In the genomic region with DNA sequence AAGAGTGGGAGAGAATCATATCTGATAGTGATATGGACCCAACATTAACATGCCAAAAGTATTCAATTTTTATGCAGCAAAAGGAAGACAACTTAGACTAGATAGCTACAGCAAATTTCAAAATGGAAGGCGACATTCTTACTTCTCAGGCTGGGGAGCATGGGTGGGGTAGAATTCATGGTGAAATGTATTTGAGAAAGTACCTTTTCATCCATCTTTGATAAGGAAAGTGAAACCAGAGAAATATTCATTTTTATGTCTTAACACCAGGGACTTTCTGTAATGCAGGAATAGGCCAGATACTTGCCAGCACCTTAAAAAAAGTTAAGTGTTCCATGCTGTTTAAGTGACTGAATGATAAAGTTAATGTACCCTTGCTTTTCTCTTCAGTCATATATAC, we compare ENCODE assay signal across 10 cellular contexts. TPM values are rescaled to one million over a fixed set of nuclear protein-coding genes. Genes with fewer than 3 reads are reported as not detected.
DNase-seq lines count a peak whose midpoint lies in the region; ATAC-seq and TF ChIP-seq lines count a peak whose summit lies in the region.
"Had no signal": no experiment of that assay in that cellular context is flagged by ENCODE, and none has a peak within 500 bp of the region (broad histone marks: within the 10 kb centered on the region; RNA-seq: fewer than 3 reads in every experiment).

No MANE protein-coding gene starts in this region.

- H3K36me3 Mint-ChIP-seq in effector memory CD8-positive, alpha-beta T cell (ENCODE audit: insufficient read depth): peaks cover 90% of the 10 kb centered on the region

- 90 to 95% (median 93%) methylated on average over 1 of the region's 1 CpG for WGBS in heart left ventricle, 4 donors
- WGBS in thyroid gland, 2 donors: 100% methylated on average over 1 of the region's 1 CpG

- H3K4me3 Mint-ChIP-seq in effector memory CD8-positive, alpha-beta T cell: peak overlapping the region; percentile 98 to 99

- ATAC-seq in heart left ventricle: no peak
- no peak for ATAC-seq in left ventricle myocardium superior
- peak; percentile 38 for ATAC-seq in effector memory CD8-positive, alpha-beta T cell (replicated peaks)

- H3K27me3 Mint-ChIP-seq in effector memory CD8-positive, alpha-beta T cell: no peaks in the 10 kb centered on the region

- TF ChIP-seq CTCF in heart left ventricle (IDR thresholded peaks at IDR 0.05): no peak
- no peak for TF ChIP-seq CTCF in thyroid gland (IDR thresholded peaks at IDR 0.05)

- H3K36me3 ChIP-seq in heart left ventricle (no peaks in the 10 kb centered on the region), thyroid gland (no peaks in the 10 kb centered on the region)
- H3K36me3 ChIP-seq: sigmoid colon had no signal

- intact Hi-C loops in heart left ventricle (cut with DNase I) (loop anchor here in 8 of 10 donors (5.0 to 10.0 kb wide), 7 partner anchors 50 to 527 kb away; no protein-coding TSS in a partner anchor), left ventricle myocardium superior (cut with micrococcal nuclease) (loop anchor here (10.0 kb wide), 1 partner anchor 147 kb away; no protein-coding TSS in a partner anchor), thyroid gland (cut with DNase I) (no loop called here)

- no peaks in the 10 kb centered on the region for H3K9me3 ChIP-seq in heart left ventricle
- H3K9me3 ChIP-seq in thyroid gland: no peaks in the 10 kb centered on the region
- H3K9me3 ChIP-seq: sigmoid colon had no signal

- H3K27ac ChIP-seq in heart left ventricle: peak overlapping the region in 11 of 12 donors; percentile 21 to 99 (median 62)
- H3K27ac ChIP-seq in thyroid gland: peak overlapping the region in 2 of 3 donors; percentile 27 to 30
- H3K27ac ChIP-seq: sigmoid colon had no signal

- peaks cover 62 to 79% of the 10 kb centered on the region in 2 donors for H3K4me1 Mint-ChIP-seq in effector memory CD8-positive, alpha-beta T cell (ENCODE audit: low read depth in 2 of 2)

- DNase-seq in heart left ventricle: no peak
- no peak for DNase-seq in left ventricle myocardium superior
- DNase-seq in OCI-M1 (lab: John Stamatoyannopoulos, UW): peak; percentile 58
- DNase-seq in effector memory CD8-positive, alpha-beta T cell: no peak
- DNase-seq in thyroid gland: no peak
- DNase-seq in COR-L47 (lab: John Stamatoyannopoulos, UW): no peak
- no peak for DNase-seq in NCI-H2107 (lab: John Stamatoyannopoulos, UW)
- no peak for DNase-seq in DMS153 (lab: John Stamatoyannopoulos, UW)
- DNase-seq: NCI-H1436, sigmoid colon had no signal

- no peak overlapping the region for H3K4me3 ChIP-seq in heart left ventricle
- no peak overlapping the region for H3K4me3 ChIP-seq in thyroid gland (replicated peaks in 1 of 3)
- H3K4me3 ChIP-seq: sigmoid colon had no signal

- H3K27me3 ChIP-seq in heart left ventricle (no peaks in the 10 kb centered on the region), thyroid gland (no peaks in the 10 kb centered on the region)
- H3K27me3 ChIP-seq: sigmoid colon had no signal

- TF ChIP-seq POLR2A in heart left ventricle (IDR thresholded peaks at IDR 0.05): no peak
- no peak for TF ChIP-seq POLR2A in thyroid gland (IDR thresholded peaks at IDR 0.05)

- H3K27ac Mint-ChIP-seq in effector memory CD8-positive, alpha-beta T cell: peak overlapping the region; percentile 45 to 99

- no peaks in the 10 kb centered on the region for H3K9me3 Mint-ChIP-seq in effector memory CD8-positive, alpha-beta T cell

- peaks cover 6 to 71% (median 61%) of the 10 kb centered on the region in 12 donors for H3K4me1 ChIP-seq in heart left ventricle
- peaks cover 38 to 47% of the 10 kb centered on the region in 2 donors for H3K4me1 ChIP-seq in thyroid gland

RNA-seq across cellular contexts. Expression of a gene that starts 13.4 kb away (rescaled TPM):
- total RNA-seq in heart left ventricle: 100 to 1,000 TPM in 1 of 9 donors, 10 to 100 TPM in 8; 20.5 to 120 (median 58.3) TPM
- polyA plus RNA-seq in heart left ventricle: 10 to 100 TPM; 23.5 to 25.1 TPM
- 74.6 TPM for total RNA-seq in left ventricle myocardium superior
- 10 to 100 TPM; 21.9 to 28.1 (median 24.3) TPM for total RNA-seq in thyroid gland
